8 cellular contexts compared by ENCODE assay signal in genomic region chr14:23120405-23121251, GRCh38. TPM values are rescaled to one million over a fixed set of nuclear protein-coding genes. Genes with fewer than 3 reads are reported as not detected.
DNase-seq lines count a peak whose midpoint lies in the region; ATAC-seq and TF ChIP-seq lines count a peak whose summit lies in the region.

No MANE protein-coding gene starts in this region.

- no peak overlapping the region for H2AFZ ChIP-seq in PC-9

- H4K20me1 ChIP-seq in PC-9 (ENCODE audit: insufficient read depth), result no peaks in the 10 kb centered on the region

- peak; percentile 71 for ATAC-seq in GM21576 (IDR thresholded peaks at IDR 0.05; ENCODE audit: unreplicated experiment)

- H3K27ac ChIP-seq in PC-9 (no peak overlapping the region), muscle layer of duodenum (ENCODE audit: low read length) (peak overlapping the region; percentile 19)

- DNase-seq in Calu3 (peak; percentile 89), LHCN-M2 (ENCODE audit: low read depth) (peak; percentile 74), PC-9 (peak; percentile 57 to 78), epithelial cell of proximal tubule (ENCODE audit: low read depth) (no peak)
- DNase-seq in activated T-cell treated with anti-CD3 and anti-CD28 coated beads, Interleukin-2, amount 50 U/mL, for 1 hour, result peak; percentile 80
- DNase-seq in stimulated activated CD8-positive, alpha-beta memory T cell treated with anti-CD3 and anti-CD28 coated beads, Interleukin-7, amount 100 ng/mL, for 24 hours (ENCODE audit: low read depth), result peak; percentile 56

- no peak overlapping the region for H3K4me2 ChIP-seq in PC-9

- H3K79me2 ChIP-seq in PC-9 (ENCODE audit: low read depth), result no peaks in the 10 kb centered on the region

- no peaks in the 10 kb centered on the region for H3K36me3 Mint-ChIP-seq in Calu3 (ENCODE audit: insufficient read depth, unreplicated experiment)

- H3K27me3 Mint-ChIP-seq in Calu3 (ENCODE audit: unreplicated experiment), result peaks cover 51% of the 10 kb centered on the region

- no peak overlapping the region for H3K4me3 Mint-ChIP-seq in Calu3 (ENCODE audit: low read depth, unreplicated experiment)

- TF ChIP-seq CTCF in Calu3 (IDR thresholded peaks at IDR 0.05; ENCODE audit: unreplicated experiment), result peak; percentile 95
- TF ChIP-seq CTCF in PC-9 (conservative IDR thresholded peaks at IDR 0.05), result peak; percentile 95
- TF ChIP-seq CTCF in epithelial cell of proximal tubule (conservative IDR thresholded peaks at IDR 0.05; ENCODE audit: low read depth, low read length), result peak; percentile 100

- H3K4me1 ChIP-seq in PC-9 (replicated peaks; ENCODE audit: insufficient read depth) (peaks cover 7% of the 10 kb centered on the region), muscle layer of duodenum (ENCODE audit: control insufficient read depth in 1 of 2, insufficient read depth in 2 of 2, low read length in 2 of 2) (peaks cover 2 to 7% of the 10 kb centered on the region in 2 donors)

- H3K9me2 ChIP-seq in PC-9 (ENCODE audit: insufficient read depth), result no peaks in the 10 kb centered on the region

- POLR2A ChIA-PET in PC-9 (lab: Charles Lee; ENCODE audit: unreplicated experiment), result interaction anchor here (0.5 to 0.7 kb wide), 3 partner anchors 26 to 1026 kb away, joined by 3 to 7 read pairs (median 3); partner anchors contain the start of genes ACIN1 and C14orf119

- peaks cover 7% of the 10 kb centered on the region; the same call in 1 of the 2 replicates for H3F3A ChIP-seq in PC-9 (ENCODE audit: insufficient read depth, low read depth)

- H3K4me1 Mint-ChIP-seq in Calu3 (ENCODE audit: low read depth, unreplicated experiment), result peaks cover 24% of the 10 kb centered on the region

- CTCF ChIA-PET in Calu3 (lab: Charles Lee) (interaction anchor here (0.6 to 2.7 kb wide), 19 partner anchors 17 to 311 kb away, joined by 3 to 46 read pairs (median 5); partner anchors contain the start of genes ACIN1, BCL2L2, C14orf119 and PABPN1), PC-9 (lab: Charles Lee) (interaction anchor here (0.6 to 1.9 kb wide), 12 partner anchors 26 to 438 kb away, joined by 3 to 15 read pairs (median 4); partner anchors contain the start of genes ACIN1, BCL2L2 and C14orf119)

- H3K36me3 ChIP-seq in PC-9 (ENCODE audit: low read depth) (no peaks in the 10 kb centered on the region), muscle layer of duodenum (ENCODE audit: control insufficient read depth in 1 of 2, insufficient read depth in 2 of 2, low read length in 2 of 2) (no peaks in the 10 kb centered on the region)

- BruUV-seq in Calu3 (replicated peaks; lab: Mats Ljungman, UMichigan) (no TSS peak), PC-9 (replicated peaks; lab: Mats Ljungman, UMichigan) (no TSS peak)

- no peaks in the 10 kb centered on the region for H3K9me3 Mint-ChIP-seq in Calu3 (ENCODE audit: low read depth, unreplicated experiment)

- H3K4me3 ChIP-seq in PC-9, result no peak overlapping the region
- H3K4me3 ChIP-seq in epithelial cell of proximal tubule (ENCODE audit: low read depth, low read length), result no peak overlapping the region
- H3K4me3 ChIP-seq in muscle layer of duodenum (ENCODE audit: low read depth in 1 of 2, low read length in 2 of 2), result no peak overlapping the region

- intact Hi-C loops in Calu3 (cut with micrococcal nuclease; ENCODE audit: unreplicated experiment) (loop anchor here (1.0 kb wide), 2 partner anchors 62 to 67 kb away; no protein-coding TSS in a partner anchor), PC-9 (cut with micrococcal nuclease; ENCODE audit: unreplicated experiment) (loop anchor here (1.0 to 10.0 kb wide), 4 partner anchors 67 to 260 kb away; no protein-coding TSS in a partner anchor)

- H3K27me3 ChIP-seq in PC-9 (ENCODE audit: insufficient read depth, low read depth) (no peaks in the 10 kb centered on the region), muscle layer of duodenum (ENCODE audit: low read depth, low read length) (no peaks in the 10 kb centered on the region)

- H3K9me3 ChIP-seq in PC-9 (ENCODE audit: insufficient read depth, low read depth), result no peaks in the 10 kb centered on the region
- no peaks in the 10 kb centered on the region for H3K9me3 ChIP-seq in muscle layer of duodenum (ENCODE audit: control insufficient read depth in 1 of 2, low read length in 2 of 2)

- H3K27ac Mint-ChIP-seq in Calu3 (ENCODE audit: unreplicated experiment), result no peak overlapping the region

RNA-seq across cellular contexts. Expression of gene CEBPE, which starts 1.6 kb away (rescaled TPM):
- total RNA-seq in Calu3 (2022) (not detected in 2 replicates), LHCN-M2 (2014; rRNA removed) (0.11 TPM in 1 of 2 replicates, not detected in the other), PC-9 (2021) (not detected in 2 replicates), epithelial cell of proximal tubule (not detected in 2 replicates)
- not detected for polyA plus RNA-seq in LHCN-M2 (2012)

RNA-seq across cellular contexts. Expression of gene CIROP, which starts 15.8 kb away (rescaled TPM):
- total RNA-seq in Calu3 (2022) (not detected in 2 replicates), LHCN-M2 (2014; rRNA removed) (not detected in 2 replicates), PC-9 (2021) (not detected in 2 replicates), epithelial cell of proximal tubule (not detected in 2 replicates)
- 0.02 TPM for polyA plus RNA-seq in LHCN-M2 (2012)

RNA-seq across cellular contexts. Expression of gene C14orf119, which starts 25.3 kb away (rescaled TPM):
- total RNA-seq in Calu3 (2022) (47.0 and 47.3 TPM in 2 replicates), LHCN-M2 (2014; rRNA removed) (41.9 and 47.0 TPM in 2 replicates), PC-9 (2021) (26.8 and 46.5 TPM in 2 replicates), epithelial cell of proximal tubule (27.3 and 53.8 TPM in 2 replicates)
- 88.5 TPM for polyA plus RNA-seq in LHCN-M2 (2012)

RNA-seq across cellular contexts. Expression of gene ACIN1, which starts 25.7 kb away (rescaled TPM):
- total RNA-seq in Calu3 (2022) (181 and 191 TPM in 2 replicates), LHCN-M2 (2014; rRNA removed) (78.7 and 106 TPM in 2 replicates), PC-9 (2021) (113 and 171 TPM in 2 replicates), epithelial cell of proximal tubule (84.1 and 85.2 TPM in 2 replicates)
- 78.8 TPM for polyA plus RNA-seq in LHCN-M2 (2012)
